In the genomic region with DNA sequence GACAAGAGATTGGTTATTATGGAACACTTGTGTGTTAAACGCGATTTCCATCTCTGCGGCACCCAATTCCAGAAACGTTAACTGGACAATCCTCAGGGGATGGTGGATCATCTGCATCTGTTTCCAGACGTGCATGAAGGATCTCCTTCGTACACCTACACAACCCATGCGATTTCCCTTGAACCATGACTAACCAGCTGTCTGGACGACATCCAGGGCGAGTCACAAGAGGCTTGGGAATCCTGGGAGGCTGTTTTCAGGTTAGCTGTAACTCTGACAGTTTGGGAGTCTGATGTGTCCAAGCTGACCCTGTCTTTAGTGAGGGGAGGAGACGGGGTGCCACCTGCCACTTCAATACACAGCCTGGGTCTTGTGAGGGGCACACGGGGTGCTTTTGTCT, we compare ENCODE assay signal across 13 cellular contexts.
A peak's percentile ranks its signal among the peaks of the same experiment; 100 is the strongest.
DNase-seq lines count a peak whose midpoint lies in the region; TF ChIP-seq lines count a peak whose summit lies in the region.
"Had no signal": no experiment of that assay in that cellular context is flagged by ENCODE, and none has a peak within 500 bp of the region (broad histone marks: within the 10 kb centered on the region; RNA-seq: fewer than 3 reads in every experiment).

No MANE protein-coding gene starts in this region.

- 90 to 92% methylated on average over 7 to 11 of the region's 11 CpGs for WGBS in endodermal cell (ENCODE audit: insufficient coverage in 1 of 2, insufficient read length in 1 of 2), 2 experiments
- 87 to 92% methylated on average over 4 to 11 of the region's 11 CpGs for WGBS in transverse colon (ENCODE audit: low coverage in 1 of 2), 2 donors

- H3K4me1 ChIP-seq in endodermal cell (ENCODE audit: control insufficient read depth, insufficient read depth, low read length): peaks cover 1% of the 10 kb centered on the region
- peaks cover 0 to 10% (median 0%) of the 10 kb centered on the region in 4 donors for H3K4me1 ChIP-seq in transverse colon

- DNase-seq in GM03348 (ENCODE audit: low spot score) (peak; percentile 78), NCI-H2171 treated with DMSO at 0.1 percent for 48 hours (lab: John Stamatoyannopoulos, UW) (peak; percentile 76), endodermal cell (no peak), non-pigmented ciliary epithelial cell (ENCODE audit: low read depth) (peak; percentile 64), transverse colon (no peak), H7 (no peak)
- no peak for DNase-seq in stimulated activated CD4-positive, alpha-beta T cell treated with anti-CD3 and anti-CD28 coated beads, Interleukin-2, amount 100 ng/mL, for 24 hours
- no peak for DNase-seq in NK-92 treated with Interleukin-12 subunit alpha and Interleukin-12 subunit beta, amount 100 ng/mL, for 24 hours (lab: John Stamatoyannopoulos, UW)
- DNase-seq: activated CD4-positive, alpha-beta T cell treated with anti-CD3 and anti-CD28 coated beads for 48 hours; activated gamma-delta T cell; NCI-H187; Right ventricle myocardium superior had no signal

- H3K9me3 ChIP-seq in endodermal cell (ENCODE audit: control insufficient read depth, low read length) (no peaks in the 10 kb centered on the region), transverse colon (no peaks in the 10 kb centered on the region)

- no peak overlapping the region for H3K9ac ChIP-seq in endodermal cell (ENCODE audit: extremely low read depth, low read length, poor library complexity, severe bottlenecking)

- in situ Hi-C loops in transverse colon (cut with MboI; ENCODE audit: low pct_ligation_motif_present in 1 of 4, low pct_unique_long_range_greater_than_20kb in 1 of 4, low sequenced_read_pairs in 3 of 4): no loop called here

- no peak overlapping the region for H3K4me3 Mint-ChIP-seq in endodermal cell
- H3K4me3 Mint-ChIP-seq: type B pancreatic cell had no signal

- no peak for TF ChIP-seq POLR2A in transverse colon (IDR thresholded peaks at IDR 0.05)

- H3K9me3 Mint-ChIP-seq in endodermal cell: no peaks in the 10 kb centered on the region
- H3K9me3 Mint-ChIP-seq: type B pancreatic cell had no signal

- H3K27ac ChIP-seq in endodermal cell (ENCODE audit: low read depth, low read length): peak overlapping the region; percentile 29
- H3K27ac ChIP-seq in transverse colon: no peak overlapping the region

- H3K36me3 Mint-ChIP-seq in endodermal cell (ENCODE audit: low read depth): peaks cover 9% of the 10 kb centered on the region

- TF ChIP-seq CTCF in endodermal cell (conservative IDR thresholded peaks at IDR 0.05): no peak
- no peak for TF ChIP-seq CTCF in transverse colon (IDR thresholded peaks at IDR 0.05)

- no peak overlapping the region for H3K27ac Mint-ChIP-seq in endodermal cell
- H3K27ac Mint-ChIP-seq: type B pancreatic cell had no signal

- intact Hi-C loops in transverse colon (cut with DNase I; ENCODE audit: low total_unique reads): no loop called here

- H3K4me3 ChIP-seq in endodermal cell (ENCODE audit: low read length) (no peak overlapping the region), transverse colon (no peak overlapping the region), H7 (ENCODE audit: insufficient read depth, low read depth, low read length) (no peak overlapping the region)

- no peak for TF ChIP-seq EP300 in transverse colon (IDR thresholded peaks at IDR 0.05; ENCODE audit: low read depth)

- H3K4me1 Mint-ChIP-seq in endodermal cell: peaks cover 22% of the 10 kb centered on the region

- no peaks in the 10 kb centered on the region for H3K27me3 ChIP-seq in endodermal cell (ENCODE audit: control insufficient read depth, insufficient read depth, low read length, poor library complexity, severe bottlenecking)
- H3K27me3 ChIP-seq in transverse colon: no peaks in the 10 kb centered on the region
- no peaks in the 10 kb centered on the region for H3K27me3 ChIP-seq in H7 (ENCODE audit: control insufficient read depth, insufficient read depth, low read length)

- no peaks in the 10 kb centered on the region for H3K36me3 ChIP-seq in endodermal cell (ENCODE audit: control insufficient read depth, insufficient read depth, low read length)
- no peaks in the 10 kb centered on the region for H3K36me3 ChIP-seq in transverse colon
- H3K36me3 ChIP-seq in H7 (replicated peaks; ENCODE audit: control insufficient read depth, insufficient read depth, low read length): no peaks in the 10 kb centered on the region; the same call in 1 of the 2 replicates

- no peaks in the 10 kb centered on the region for H3K27me3 Mint-ChIP-seq in endodermal cell (ENCODE audit: insufficient read depth)
- H3K27me3 Mint-ChIP-seq: type B pancreatic cell had no signal

Comparison
In these comparisons a context has a peak if more than half of its experiments do, and no peak if none do; other contexts are left out.
1. DNase-seq: peak in GM03348 (single experiment), NCI-H2171 treated with DMSO at 0.1 percent for 48 hours (single experiment) and non-pigmented ciliary epithelial cell (single experiment); none in endodermal cell (single experiment), transverse colon (single experiment), stimulated activated CD4-positive, alpha-beta T cell treated with anti-CD3 and anti-CD28 coated beads, Interleukin-2, amount 100 ng/mL, for 24 hours (0 of 2), H7 (single experiment) and NK-92 treated with Interleukin-12 subunit alpha and Interleukin-12 subunit beta, amount 100 ng/mL, for 24 hours (single experiment).